1 cellular context compared by ENCODE assay signal in genomic region chr9:137459601-137460362, GRCh38.
TF ChIP-seq lines count a peak whose summit lies in the region.

No MANE protein-coding gene starts in this region.

TF ChIP-seq in HepG2, 621 proteins besides CTCF, POLR2A, EP300 and RAD21 (continued from another document and continues in another):
- TF ChIP-seq ATF2 (CRISPR knock-in tag; IDR thresholded peaks at IDR 0.05): no peak
- TF ChIP-seq ZBTB7A (CRISPR knock-in tag; IDR thresholded peaks at IDR 0.05): no peak
- no peak; the same call in 1 of the 2 replicates for TF ChIP-seq ZBTB43 (CRISPR knock-in tag; conservative IDR thresholded peaks at IDR 0.05)
- no peak for TF ChIP-seq ZNF205 (CRISPR knock-in tag; IDR thresholded peaks at IDR 0.05)
- peak; percentile 41 for TF ChIP-seq XRCC5 (optimal IDR thresholded peaks at IDR 0.05; ENCODE audit: low read length)
- no peak for TF ChIP-seq ZNF503 (CRISPR knock-in tag; IDR thresholded peaks at IDR 0.05)
- TF ChIP-seq THAP11 (CRISPR knock-in tag; IDR thresholded peaks at IDR 0.05): no peak
- no peak for TF ChIP-seq TOE1 (CRISPR knock-in tag; IDR thresholded peaks at IDR 0.05)
- TF ChIP-seq GZF1 (CRISPR knock-in tag; IDR thresholded peaks at IDR 0.05): no peak
- no peak for TF ChIP-seq PRMT3 (CRISPR knock-in tag; IDR thresholded peaks at IDR 0.05; ENCODE audit: borderline replicate concordance, low read depth)
- TF ChIP-seq ZNF547 (CRISPR knock-in tag; IDR thresholded peaks at IDR 0.05): no peak
- no peak for TF ChIP-seq MLX (CRISPR knock-in tag; IDR thresholded peaks at IDR 0.05)
- no peak for TF ChIP-seq ZNF784 (CRISPR knock-in tag; IDR thresholded peaks at IDR 0.05; ENCODE audit: borderline replicate concordance)
- TF ChIP-seq NFIC (IDR thresholded peaks at IDR 0.05; ENCODE audit: low read length): no peak
- TF ChIP-seq SP140L (CRISPR knock-in tag; IDR thresholded peaks at IDR 0.05; ENCODE audit: borderline replicate concordance): no peak
- no peak for TF ChIP-seq ZFP36 (IDR thresholded peaks at IDR 0.05; ENCODE audit: borderline replicate concordance, low read depth, low read length, partially characterized antibody)
- no peak for TF ChIP-seq ZNF251 (CRISPR knock-in tag; IDR thresholded peaks at IDR 0.05)
- 0 out of 2 replicates have a peak, but pooled peaks have one; percentile 20 for TF ChIP-seq IKZF5 (CRISPR knock-in tag; IDR thresholded peaks at IDR 0.05)
- no peak for TF ChIP-seq NCOA1 (CRISPR knock-in tag; IDR thresholded peaks at IDR 0.05)
- no peak for TF ChIP-seq ZSCAN29 (CRISPR knock-in tag; conservative IDR thresholded peaks at IDR 0.05)
- TF ChIP-seq STAG1 (CRISPR knock-in tag; IDR thresholded peaks at IDR 0.05): no peak
- TF ChIP-seq PITX1 (CRISPR knock-in tag; IDR thresholded peaks at IDR 0.05): no peak
- TF ChIP-seq POLR2AphosphoS5 (IDR thresholded peaks at IDR 0.05; ENCODE audit: low read depth, low read length): no peak
- TF ChIP-seq MED13 (CRISPR knock-in tag; IDR thresholded peaks at IDR 0.05): no peak
- TF ChIP-seq TARDBP (CRISPR knock-in tag; IDR thresholded peaks at IDR 0.05): no peak
- no peak for TF ChIP-seq CC2D1A (CRISPR knock-in tag; IDR thresholded peaks at IDR 0.05)
- TF ChIP-seq ZNF264 (CRISPR knock-in tag; IDR thresholded peaks at IDR 0.05): no peak
- TF ChIP-seq ZNF768 (CRISPR knock-in tag; IDR thresholded peaks at IDR 0.05): no peak
- TF ChIP-seq SMYD3 (CRISPR knock-in tag; IDR thresholded peaks at IDR 0.05): no peak
- no peak for TF ChIP-seq LBX2 (CRISPR knock-in tag; IDR thresholded peaks at IDR 0.05; ENCODE audit: borderline replicate concordance)
- TF ChIP-seq MAZ (IDR thresholded peaks at IDR 0.05; ENCODE audit: borderline replicate concordance, low read depth, low read length): no peak
- peak; percentile 31; the same call in 1 of the 2 replicates for TF ChIP-seq MAZ (CRISPR knock-in tag; IDR thresholded peaks at IDR 0.05; ENCODE audit: low read depth)
- no peak for TF ChIP-seq CEBPB (IDR thresholded peaks at IDR 0.05; ENCODE audit: borderline replicate concordance, low read depth, low read length)
- TF ChIP-seq PATZ1 (CRISPR knock-in tag; IDR thresholded peaks at IDR 0.05): no peak
- no peak for TF ChIP-seq ZNF75D (CRISPR knock-in tag; IDR thresholded peaks at IDR 0.05; ENCODE audit: borderline replicate concordance)
- no peak for TF ChIP-seq SMAD1 (CRISPR knock-in tag; IDR thresholded peaks at IDR 0.05; ENCODE audit: borderline replicate concordance, low read depth)
- peak; percentile 55; the same call in 1 of the 2 replicates for TF ChIP-seq TBX2 (CRISPR knock-in tag; IDR thresholded peaks at IDR 0.05; ENCODE audit: borderline replicate concordance)
- TF ChIP-seq ATF5 (CRISPR knock-in tag; IDR thresholded peaks at IDR 0.05; ENCODE audit: low read depth): no peak
- TF ChIP-seq NKX3-1 (CRISPR knock-in tag; IDR thresholded peaks at IDR 0.05): no peak
- TF ChIP-seq SRF (IDR thresholded peaks at IDR 0.05; ENCODE audit: low read depth, low read length): no peak
- no peak for TF ChIP-seq GATAD1 (CRISPR knock-in tag; IDR thresholded peaks at IDR 0.05)
- TF ChIP-seq SNAPC4 (CRISPR knock-in tag; IDR thresholded peaks at IDR 0.05): no peak
- TF ChIP-seq ZNF224 (CRISPR knock-in tag; IDR thresholded peaks at IDR 0.05): no peak
- TF ChIP-seq CREM (IDR thresholded peaks at IDR 0.05): no peak
- TF ChIP-seq CREM (CRISPR knock-in tag; IDR thresholded peaks at IDR 0.05): no peak
- TF ChIP-seq TBL1XR1 (IDR thresholded peaks at IDR 0.05; ENCODE audit: borderline replicate concordance, low read length, partially characterized antibody): no peak
- no peak for TF ChIP-seq TEAD2 (CRISPR knock-in tag; IDR thresholded peaks at IDR 0.05)
- TF ChIP-seq ZNF138 (CRISPR knock-in tag; IDR thresholded peaks at IDR 0.05; ENCODE audit: low read depth): no peak
- no peak for TF ChIP-seq SP2 (CRISPR knock-in tag; IDR thresholded peaks at IDR 0.05)
- no peak for TF ChIP-seq STAT6 (CRISPR knock-in tag; IDR thresholded peaks at IDR 0.05; ENCODE audit: borderline replicate concordance)
- no peak for TF ChIP-seq ZNF253 (CRISPR knock-in tag; IDR thresholded peaks at IDR 0.05; ENCODE audit: borderline replicate concordance)
- 0 out of 2 replicates have a peak, but pooled peaks have one; percentile 36 for TF ChIP-seq PHF8 (CRISPR knock-in tag; IDR thresholded peaks at IDR 0.05)
- no peak for TF ChIP-seq ZBTB7B (CRISPR knock-in tag; IDR thresholded peaks at IDR 0.05)
- TF ChIP-seq ZNF670 (CRISPR knock-in tag; IDR thresholded peaks at IDR 0.05; ENCODE audit: borderline replicate concordance): no peak
